ENCODE assay signal across 15 cellular contexts in the genomic region with DNA sequence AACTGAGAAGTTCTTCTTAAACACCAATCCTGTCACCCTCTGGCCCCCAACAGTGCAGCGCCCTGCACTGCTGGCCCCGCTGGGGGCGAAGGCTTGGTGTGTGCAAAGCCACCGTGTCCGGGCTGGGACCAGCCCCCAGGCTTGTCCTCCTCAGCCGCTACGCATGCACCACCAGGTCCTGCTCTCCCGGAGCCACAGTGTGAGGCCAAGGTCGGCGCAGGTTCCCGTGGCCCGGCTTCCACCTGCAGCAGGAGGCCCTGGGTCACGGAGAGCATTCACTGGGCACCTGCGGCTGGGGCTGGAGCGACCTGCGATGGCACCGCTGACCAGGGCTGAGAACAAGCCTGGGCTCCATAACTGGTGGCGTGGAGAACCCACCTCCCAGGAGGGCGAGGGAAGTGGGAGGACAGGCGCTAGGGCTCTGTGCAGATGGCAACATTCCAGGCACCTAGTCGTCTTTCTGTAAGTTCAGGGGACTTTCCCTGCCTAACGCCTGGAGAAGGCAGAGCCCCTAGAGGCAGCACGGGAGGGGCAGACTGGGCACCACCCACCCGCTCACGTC.
DNase-seq lines count a peak whose midpoint lies in the region; ATAC-seq and TF ChIP-seq lines count a peak whose summit lies in the region.
"Had no signal": no experiment of that assay in that cellular context is flagged by ENCODE, and none has a peak within 500 bp of the region (broad histone marks: within the 10 kb centered on the region; RNA-seq: fewer than 3 reads in every experiment).

No MANE protein-coding gene starts in this region.

- H3K9me3 ChIP-seq in KOPT-K1 (ENCODE audit: insufficient read depth, low read length, poor library complexity, severe bottlenecking) (no peaks in the 10 kb centered on the region), WERI-Rb-1 (ENCODE audit: severe bottlenecking) (no peaks in the 10 kb centered on the region)

- intact Hi-C loops in left ventricle myocardium superior (cut with micrococcal nuclease) = no loop called here

- no peak for ATAC-seq in activated CD8-positive, alpha-beta memory T cell treated with anti-CD3 and anti-CD28 coated beads, Interleukin-2, amount 10 ng/mL, durations not matched to agents 7 days and 5 days
- ATAC-seq in left ventricle myocardium superior = no peak
- ATAC-seq in stimulated activated memory B cell treated with anti-CD40 and anti-IgM and Interleukin-4, amounts not matched to agents 10 μg/mL and 1 μg/mL and 100 μg/mL, for 72 hours = no peak

- peaks cover 6% of the 10 kb centered on the region for H3K36me3 Mint-ChIP-seq in activated CD8-positive, alpha-beta memory T cell treated with anti-CD3 and anti-CD28 coated beads, Interleukin-2, amount 10 ng/mL, durations not matched to agents 7 days and 5 days
- H3K36me3 Mint-ChIP-seq in stimulated activated memory B cell treated with anti-CD40 and anti-IgM and Interleukin-4, amounts not matched to agents 10 μg/mL and 1 μg/mL and 100 μg/mL, for 72 hours = peaks cover 6% of the 10 kb centered on the region

- CTCF ChIA-PET in activated CD8-positive, alpha-beta memory T cell treated with anti-CD3 and anti-CD28 coated beads, Interleukin-2, amount 10 ng/mL, durations not matched to agents 7 days and 5 days (lab: Charles Lee) = no interaction called here

- H3K4me3 ChIP-seq in WERI-Rb-1 (ENCODE audit: low read depth, low read length) = no peak overlapping the region

- peak overlapping the region; percentile 24 for H3K27ac Mint-ChIP-seq in activated CD8-positive, alpha-beta memory T cell treated with anti-CD3 and anti-CD28 coated beads, Interleukin-2, amount 10 ng/mL, durations not matched to agents 7 days and 5 days
- H3K27ac Mint-ChIP-seq in stimulated activated memory B cell treated with anti-CD40 and anti-IgM and Interleukin-4, amounts not matched to agents 10 μg/mL and 1 μg/mL and 100 μg/mL, for 72 hours = peak overlapping the region; percentile 89

- no peaks in the 10 kb centered on the region for H3K27me3 ChIP-seq in WERI-Rb-1 (ENCODE audit: insufficient read depth, low read depth, severe bottlenecking)
- H3K27me3 ChIP-seq: brain microvascular endothelial cell had no signal

- no peak overlapping the region for H3K4me3 Mint-ChIP-seq in activated CD8-positive, alpha-beta memory T cell treated with anti-CD3 and anti-CD28 coated beads, Interleukin-2, amount 10 ng/mL, durations not matched to agents 7 days and 5 days
- no peak overlapping the region for H3K4me3 Mint-ChIP-seq in stimulated activated memory B cell treated with anti-CD40 and anti-IgM and Interleukin-4, amounts not matched to agents 10 μg/mL and 1 μg/mL and 100 μg/mL, for 72 hours

- H3K36me3 ChIP-seq in KOPT-K1 (ENCODE audit: insufficient read depth, low read length) = 0 out of 2 replicates have a peak, but pooled peaks cover 17% of the 10 kb centered on the region
- no peaks in the 10 kb centered on the region for H3K36me3 ChIP-seq in WERI-Rb-1
- H3K36me3 ChIP-seq: brain microvascular endothelial cell had no signal

- no peaks in the 10 kb centered on the region for H3K9me3 Mint-ChIP-seq in activated CD8-positive, alpha-beta memory T cell treated with anti-CD3 and anti-CD28 coated beads, Interleukin-2, amount 10 ng/mL, durations not matched to agents 7 days and 5 days (ENCODE audit: low read depth)
- H3K9me3 Mint-ChIP-seq in stimulated activated memory B cell treated with anti-CD40 and anti-IgM and Interleukin-4, amounts not matched to agents 10 μg/mL and 1 μg/mL and 100 μg/mL, for 72 hours = no peaks in the 10 kb centered on the region
- H3K9me3 Mint-ChIP-seq: stimulated activated naive CD8-positive, alpha-beta T cell treated with anti-CD3 and anti-CD28 coated beads, Interleukin-15, amount 100 ng/mL, for 72 hours had no signal

- no peak for TF ChIP-seq CTCF in WERI-Rb-1 (IDR thresholded peaks at IDR 0.05; ENCODE audit: low read depth, low read length)

- H3K27ac ChIP-seq in KOPT-K1 (ENCODE audit: low read depth, low read length, poor library complexity, severe bottlenecking) (peak overlapping the region; percentile 73), WERI-Rb-1 (no peak overlapping the region)

- no peak for DNase-seq in activated CD8-positive, alpha-beta memory T cell treated with anti-CD3 and anti-CD28 coated beads, Interleukin-2, amount 10 ng/mL, durations not matched to agents 7 days and 5 days
- DNase-seq in activated CD8-positive, alpha-beta memory T cell treated with anti-CD3 and anti-CD28 coated beads, Interleukin-2, amount 50 U/mL, for 48 hours = no peak
- DNase-seq in left ventricle myocardium superior (peak; percentile 32), retina (no peak), WERI-Rb-1 (no peak), HPDE6-E6E7 (ENCODE audit: extremely low spot score) (no peak)
- DNase-seq: activated effector memory CD4-positive, alpha-beta T cell treated with Interleukin-2 at 50 U/mL for 16 hours; brain microvascular endothelial cell; DMS79; KBM-7; small intestine; stimulated activated naive CD8-positive, alpha-beta T cell treated with anti-CD3 and anti-CD28 coated beads, Interleukin-15, amount 100 ng/mL, for 72 hours; T1000 had no signal

- H3K4me1 Mint-ChIP-seq in activated CD8-positive, alpha-beta memory T cell treated with anti-CD3 and anti-CD28 coated beads, Interleukin-2, amount 10 ng/mL, durations not matched to agents 7 days and 5 days = peaks cover 64% of the 10 kb centered on the region
- H3K4me1 Mint-ChIP-seq in stimulated activated memory B cell treated with anti-CD40 and anti-IgM and Interleukin-4, amounts not matched to agents 10 μg/mL and 1 μg/mL and 100 μg/mL, for 72 hours = peaks cover 41% of the 10 kb centered on the region

- H3K27me3 Mint-ChIP-seq in activated CD8-positive, alpha-beta memory T cell treated with anti-CD3 and anti-CD28 coated beads, Interleukin-2, amount 10 ng/mL, durations not matched to agents 7 days and 5 days = peaks cover 5% of the 10 kb centered on the region
- H3K27me3 Mint-ChIP-seq in stimulated activated memory B cell treated with anti-CD40 and anti-IgM and Interleukin-4, amounts not matched to agents 10 μg/mL and 1 μg/mL and 100 μg/mL, for 72 hours = no peaks in the 10 kb centered on the region
